ENCODE assay signal across 10 cellular contexts in genomic region chr6:12890171-12890790, GRCh38.
DNase-seq lines count a peak whose midpoint lies in the region; ATAC-seq and TF ChIP-seq lines count a peak whose summit lies in the region.
"Had no signal": no experiment of that assay in that cellular context is flagged by ENCODE, and none has a peak within 500 bp of the region (broad histone marks: within the 10 kb centered on the region; RNA-seq: fewer than 3 reads in every experiment).

No MANE protein-coding gene starts in this region.

- H3K27me3 ChIP-seq in OCI-LY3 (ENCODE audit: low read depth, low read length) = 0 out of 2 replicates have a peak, but pooled peaks cover 3% of the 10 kb centered on the region

- no peaks in the 10 kb centered on the region for H4K20me1 ChIP-seq in OCI-LY3 (ENCODE audit: insufficient read depth, low read length)

- intact Hi-C loops in activated CD4-positive, alpha-beta T cell treated with anti-CD3 and anti-CD28 coated beads for 36 hours (cut with DNase I, micrococcal nuclease) = loop anchor here (5.0 kb wide), 3 partner anchors 1177 to 1303 kb away; no protein-coding TSS in a partner anchor

- TF ChIP-seq CTCF in OCI-LY3 (IDR thresholded peaks at IDR 0.05; ENCODE audit: low read depth, low read length) (peak; percentile 50), endothelial cell (IDR thresholded peaks at IDR 0.05; ENCODE audit: unreplicated experiment) (peak; percentile 65)

- H3K4me1 Mint-ChIP-seq in activated CD4-positive, alpha-beta T cell treated with anti-CD3 and anti-CD28 coated beads for 36 hours = no peaks in the 10 kb centered on the region
- no peaks in the 10 kb centered on the region for H3K4me1 Mint-ChIP-seq in endothelial cell (ENCODE audit: unreplicated experiment)
- H3K4me1 Mint-ChIP-seq: central memory CD8-positive, alpha-beta T cell had no signal

- H3K4me1 ChIP-seq in OCI-LY3 (ENCODE audit: low read length) = no peaks in the 10 kb centered on the region

- DNase-seq in activated CD4-positive, alpha-beta T cell treated with anti-CD3 and anti-CD28 coated beads for 36 hours = peak; percentile 50
- DNase-seq in activated CD4-positive, alpha-beta T cell treated with anti-CD3 and anti-CD28 coated beads, Interleukin-2, amount 50 U/mL, for 1 hour = no peak
- DNase-seq in endothelial cell (ENCODE audit: low spot score) = peak; percentile 6
- DNase-seq in stimulated activated CD4-positive, alpha-beta T cell treated with anti-CD3 and anti-CD28 coated beads, Interleukin-4, amount 100 ng/mL, for 4 hours = peak; percentile 2 to 9
- DNase-seq in glomerular visceral epithelial cell (ENCODE audit: extremely low spot score) = no peak
- no peak for DNase-seq in hepatic stellate cell (ENCODE audit: low spot score)

- no peak overlapping the region for H3K4me3 Mint-ChIP-seq in activated CD4-positive, alpha-beta T cell treated with anti-CD3 and anti-CD28 coated beads for 36 hours
- no peak overlapping the region for H3K4me3 Mint-ChIP-seq in endothelial cell (ENCODE audit: unreplicated experiment)
- H3K4me3 Mint-ChIP-seq: central memory CD8-positive, alpha-beta T cell had no signal

- H3K27ac Mint-ChIP-seq in activated CD4-positive, alpha-beta T cell treated with anti-CD3 and anti-CD28 coated beads for 36 hours = no peak overlapping the region
- no peak overlapping the region for H3K27ac Mint-ChIP-seq in endothelial cell (ENCODE audit: unreplicated experiment)

- H2AFZ ChIP-seq in OCI-LY3 (ENCODE audit: low read depth, low read length) = no peak overlapping the region

- H3K27ac ChIP-seq in OCI-LY3 (ENCODE audit: low read length) = no peak overlapping the region
- H3K27ac ChIP-seq: SK-N-MC had no signal

- no peak overlapping the region for H3K9ac ChIP-seq in OCI-LY3 (ENCODE audit: low read length)

- H3K79me2 ChIP-seq in OCI-LY3 (ENCODE audit: low read length) = no peaks in the 10 kb centered on the region

- no peaks in the 10 kb centered on the region for H3K36me3 Mint-ChIP-seq in activated CD4-positive, alpha-beta T cell treated with anti-CD3 and anti-CD28 coated beads for 36 hours (ENCODE audit: low read depth)
- H3K36me3 Mint-ChIP-seq in endothelial cell (ENCODE audit: low read depth, unreplicated experiment) = no peaks in the 10 kb centered on the region

- CTCF ChIA-PET in activated CD4-positive, alpha-beta T cell treated with anti-CD3 and anti-CD28 coated beads for 36 hours (lab: Charles Lee) = interaction anchor here (0.7 to 1.5 kb wide), 3 partner anchors 12 to 247 kb away, joined by 3 to 5 read pairs (median 3); no protein-coding TSS in a partner anchor

- POLR2A ChIA-PET in activated CD4-positive, alpha-beta T cell treated with anti-CD3 and anti-CD28 coated beads for 36 hours (lab: Charles Lee) = no interaction called here

- no peaks in the 10 kb centered on the region for H3K36me3 ChIP-seq in OCI-LY3 (replicated peaks; ENCODE audit: low read depth, low read length)

- H3K4me2 ChIP-seq in OCI-LY3 (ENCODE audit: low read length) = no peak overlapping the region

- peaks cover 13% of the 10 kb centered on the region for H3K9me3 Mint-ChIP-seq in activated CD4-positive, alpha-beta T cell treated with anti-CD3 and anti-CD28 coated beads for 36 hours (ENCODE audit: low read depth)
- no peaks in the 10 kb centered on the region for H3K9me3 Mint-ChIP-seq in endothelial cell (ENCODE audit: unreplicated experiment)
- H3K9me3 Mint-ChIP-seq: central memory CD8-positive, alpha-beta T cell had no signal

- H3K27me3 Mint-ChIP-seq in activated CD4-positive, alpha-beta T cell treated with anti-CD3 and anti-CD28 coated beads for 36 hours = peaks cover 3% of the 10 kb centered on the region
- no peaks in the 10 kb centered on the region for H3K27me3 Mint-ChIP-seq in endothelial cell (ENCODE audit: unreplicated experiment)

- H3K4me3 ChIP-seq in OCI-LY3 (ENCODE audit: low read length) = no peak overlapping the region
- H3K4me3 ChIP-seq: SK-N-MC had no signal

- no peak for ATAC-seq in activated CD4-positive, alpha-beta T cell treated with anti-CD3 and anti-CD28 coated beads for 36 hours
- no peak for ATAC-seq in HG02973 (IDR thresholded peaks at IDR 0.05; ENCODE audit: unreplicated experiment)

- H3K9me3 ChIP-seq in OCI-LY3 (ENCODE audit: insufficient read depth, low read length) = no peaks in the 10 kb centered on the region

Comparison
In these comparisons a context has a peak if more than half of its experiments do, and no peak if none do; other contexts are left out.
1. DNase-seq: peak in activated CD4-positive, alpha-beta T cell treated with anti-CD3 and anti-CD28 coated beads for 36 hours (single experiment), endothelial cell (single experiment) and stimulated activated CD4-positive, alpha-beta T cell treated with anti-CD3 and anti-CD28 coated beads, Interleukin-4, amount 100 ng/mL, for 4 hours (2 of 2); none in activated CD4-positive, alpha-beta T cell treated with anti-CD3 and anti-CD28 coated beads, Interleukin-2, amount 50 U/mL, for 1 hour (single experiment), glomerular visceral epithelial cell (single experiment) and hepatic stellate cell (single experiment).